ENCODE assay signal across 16 cellular contexts in genomic region chr2:10361220-10361588, GRCh38. TPM values are rescaled to one million over a fixed set of nuclear protein-coding genes. Genes with fewer than 3 reads are reported as not detected.
A peak's percentile ranks its signal among the peaks of the same experiment; 100 is the strongest.
DNase-seq lines count a peak whose midpoint lies in the region; ATAC-seq, FAIRE-seq and TF ChIP-seq lines count a peak whose summit lies in the region.
"Had no signal": no experiment of that assay in that cellular context is flagged by ENCODE, and none has a peak within 500 bp of the region (broad histone marks: within the 10 kb centered on the region; RNA-seq: fewer than 3 reads in every experiment).

No MANE protein-coding gene starts in this region.

- TF ChIP-seq CTCF in D721Med (IDR thresholded peaks at IDR 0.05; ENCODE audit: insufficient read depth, missing control alignments) (no peak), astrocyte (IDR thresholded peaks at IDR 0.05; ENCODE audit: insufficient read depth, low read depth, low read length) (no peak)

- no peak overlapping the region for H2BK12ac ChIP-seq in mesenchymal stem cell (ENCODE audit: low read length in 2 of 2)

- FAIRE-seq in D721Med (lab: Jason Lieb, UNC), result no peak
- no peak for FAIRE-seq in astrocyte (lab: Jason Lieb, UNC)

- H2AK5ac ChIP-seq in mesenchymal stem cell (ENCODE audit: low read length, severe bottlenecking), result no peak overlapping the region

- H3K27me3 Mint-ChIP-seq in astrocyte (ENCODE audit: low read depth, unreplicated experiment), result peaks cover 14% of the 10 kb centered on the region
- H3K27me3 Mint-ChIP-seq: activated CD8-positive, alpha-beta memory T cell treated with anti-CD3 and anti-CD28 coated beads, Interleukin-2, amount 10 ng/mL, durations not matched to agents 7 days and 5 days; activated naive CD8-positive, alpha-beta T cell treated with anti-CD3 and anti-CD28 coated beads, Interleukin-2, amount 10 ng/mL, durations not matched to agents 7 days and 5 days; type B pancreatic cell had no signal

- no peak overlapping the region for H4K91ac ChIP-seq in mesenchymal stem cell (ENCODE audit: low read length)

- no peak overlapping the region for H2BK120ac ChIP-seq in mesenchymal stem cell (ENCODE audit: low read depth, low read length)

- DNase-seq in A172 (ENCODE audit: low spot score) (peak; percentile 27), D721Med (ENCODE audit: insufficient read length, low spot score) (peak; percentile 60), astrocyte (ENCODE audit: low read depth) (peak; percentile 64), medulla oblongata (ENCODE audit: extremely low spot score) (peak; percentile 52), Kasumi-1 (lab: John Stamatoyannopoulos, UW) (no peak), mesenchymal stem cell (no peak)
- DNase-seq in activated T-cell treated with anti-CD3 and anti-CD28 coated beads, Interleukin-2, amount 50 U/mL, for 48 hours, result no peak
- DNase-seq: activated CD8-positive, alpha-beta memory T cell treated with anti-CD3 and anti-CD28 coated beads, Interleukin-2, amount 10 ng/mL, durations not matched to agents 7 days and 5 days; activated naive CD8-positive, alpha-beta T cell treated with anti-CD3 and anti-CD28 coated beads, Interleukin-2, amount 10 ng/mL, durations not matched to agents 7 days and 5 days; AML-193; NCI-H2029 had no signal

- 29% methylated on average over 2 of the region's 2 CpGs for WGBS in mesenchymal stem cell

- peaks cover 7% of the 10 kb centered on the region for H3K4me1 ChIP-seq in astrocyte (ENCODE audit: insufficient read depth, low read length)
- peaks cover 16% of the 10 kb centered on the region for H3K4me1 ChIP-seq in mesenchymal stem cell (ENCODE audit: control insufficient read depth, insufficient read depth, low read depth, low read length)
- H3K4me1 ChIP-seq: parathyroid adenoma had no signal

- peaks cover 45% of the 10 kb centered on the region for H3K79me1 ChIP-seq in mesenchymal stem cell (replicated peaks; ENCODE audit: low read length, poor library complexity, severe bottlenecking)

- H3K36me3 ChIP-seq in astrocyte (ENCODE audit: insufficient read depth, low read length), result no peaks in the 10 kb centered on the region
- peaks cover 0 to 7% of the 10 kb centered on the region in 2 experiments for H3K36me3 ChIP-seq in mesenchymal stem cell (ENCODE audit: control insufficient read depth in 1 of 2, insufficient read depth in 2 of 2, low read depth in 1 of 2, low read length in 2 of 2)

- H3K9ac ChIP-seq in astrocyte (ENCODE audit: low read length) (no peak overlapping the region), mesenchymal stem cell (ENCODE audit: low read length) (no peak overlapping the region)
- H3K9ac ChIP-seq: parathyroid adenoma had no signal

- no peak overlapping the region for H2BK5ac ChIP-seq in mesenchymal stem cell (ENCODE audit: low read depth, low read length, poor library complexity, severe bottlenecking)

- no peak overlapping the region for H3K18ac ChIP-seq in mesenchymal stem cell (ENCODE audit: low read depth in 1 of 2, low read length in 2 of 2)

- no peak overlapping the region for H2BK15ac ChIP-seq in mesenchymal stem cell (ENCODE audit: low read depth, poor library complexity, severe bottlenecking)

- H3K4me3 ChIP-seq in astrocyte (ENCODE audit: insufficient read depth, low read depth, low read length) (no peak overlapping the region), mesenchymal stem cell (ENCODE audit: insufficient read depth in 1 of 2, low read depth in 1 of 2, low read length in 2 of 2) (no peak overlapping the region)
- H3K4me3 ChIP-seq: coronary artery, SK-N-MC had no signal

- peaks cover 5% of the 10 kb centered on the region for H3K79me2 ChIP-seq in astrocyte (ENCODE audit: insufficient read depth, low read length)

- ATAC-seq in activated CD4-positive, CD25-positive, alpha-beta regulatory T cell treated with anti-CD3 and anti-CD28 coated beads, Interleukin-2, amount 50 U/mL, for 24 hours, result no peak
- ATAC-seq: activated CD8-positive, alpha-beta memory T cell treated with anti-CD3 and anti-CD28 coated beads, Interleukin-2, amount 10 ng/mL, durations not matched to agents 7 days and 5 days had no signal

- H3K27me3 ChIP-seq in astrocyte (ENCODE audit: insufficient read depth, low read length) (no peaks in the 10 kb centered on the region), mesenchymal stem cell (ENCODE audit: control insufficient read depth in 1 of 2, insufficient read depth in 1 of 2, low read length in 2 of 2) (no peaks in the 10 kb centered on the region)

- no peak overlapping the region for H3K27ac ChIP-seq in astrocyte (ENCODE audit: low read depth, low read length)
- no peak overlapping the region for H3K27ac ChIP-seq in mesenchymal stem cell (ENCODE audit: low read length, poor library complexity, severe bottlenecking)
- H3K27ac ChIP-seq: coronary artery, parathyroid adenoma, SK-N-MC had no signal

- H3K4ac ChIP-seq in mesenchymal stem cell (ENCODE audit: low read depth in 1 of 2, low read length in 2 of 2), result no peak overlapping the region

- H3K4me3 Mint-ChIP-seq in astrocyte (ENCODE audit: unreplicated experiment), result no peak overlapping the region
- H3K4me3 Mint-ChIP-seq: activated CD8-positive, alpha-beta memory T cell treated with anti-CD3 and anti-CD28 coated beads, Interleukin-2, amount 10 ng/mL, durations not matched to agents 7 days and 5 days; activated naive CD8-positive, alpha-beta T cell treated with anti-CD3 and anti-CD28 coated beads, Interleukin-2, amount 10 ng/mL, durations not matched to agents 7 days and 5 days; type B pancreatic cell had no signal

- H3K4me2 ChIP-seq in astrocyte (ENCODE audit: low read length) (no peak overlapping the region), mesenchymal stem cell (ENCODE audit: low read length, poor library complexity, severe bottlenecking) (no peak overlapping the region)

- H3K23ac ChIP-seq in mesenchymal stem cell (ENCODE audit: low read length in 2 of 2), result no peak overlapping the region

- H3K9me3 Mint-ChIP-seq in astrocyte (ENCODE audit: unreplicated experiment), result no peaks in the 10 kb centered on the region
- H3K9me3 Mint-ChIP-seq: activated naive CD8-positive, alpha-beta T cell treated with anti-CD3 and anti-CD28 coated beads, Interleukin-2, amount 10 ng/mL, durations not matched to agents 7 days and 5 days; type B pancreatic cell had no signal

- H3K27ac Mint-ChIP-seq in astrocyte (ENCODE audit: unreplicated experiment), result no peak overlapping the region
- H3K27ac Mint-ChIP-seq: activated CD8-positive, alpha-beta memory T cell treated with anti-CD3 and anti-CD28 coated beads, Interleukin-2, amount 10 ng/mL, durations not matched to agents 7 days and 5 days; activated naive CD8-positive, alpha-beta T cell treated with anti-CD3 and anti-CD28 coated beads, Interleukin-2, amount 10 ng/mL, durations not matched to agents 7 days and 5 days; type B pancreatic cell had no signal

- H3K14ac ChIP-seq in mesenchymal stem cell (ENCODE audit: low read length in 2 of 2), result peak overlapping the region in 1 of 2 experiments; percentile 53

- H3K36me3 Mint-ChIP-seq in astrocyte (ENCODE audit: low read depth, unreplicated experiment), result no peaks in the 10 kb centered on the region
- H3K36me3 Mint-ChIP-seq: activated CD8-positive, alpha-beta memory T cell treated with anti-CD3 and anti-CD28 coated beads, Interleukin-2, amount 10 ng/mL, durations not matched to agents 7 days and 5 days; type B pancreatic cell had no signal

- no peak overlapping the region for H4K8ac ChIP-seq in mesenchymal stem cell (ENCODE audit: low read length)

- peaks cover 8% of the 10 kb centered on the region for H3K4me1 Mint-ChIP-seq in astrocyte (ENCODE audit: low read depth, unreplicated experiment)
- H3K4me1 Mint-ChIP-seq: activated CD8-positive, alpha-beta memory T cell treated with anti-CD3 and anti-CD28 coated beads, Interleukin-2, amount 10 ng/mL, durations not matched to agents 7 days and 5 days had no signal

- H3K9me3 ChIP-seq in astrocyte (ENCODE audit: insufficient read depth, low read depth, low read length), result no peaks in the 10 kb centered on the region
- no peaks in the 10 kb centered on the region for H3K9me3 ChIP-seq in mesenchymal stem cell (ENCODE audit: control insufficient read depth, low read length)

- H2AFZ ChIP-seq in astrocyte (ENCODE audit: low read depth, low read length), result no peak overlapping the region
- H2AFZ ChIP-seq in mesenchymal stem cell (ENCODE audit: low read depth, low read length), result no peak overlapping the region
- H2AFZ ChIP-seq: parathyroid adenoma had no signal

- H4K20me1 ChIP-seq in astrocyte (ENCODE audit: insufficient read depth, low read length), result peaks cover 34% of the 10 kb centered on the region

RNA-seq across cellular contexts. Expression of gene HPCAL1, which starts 58.5 kb away (rescaled TPM):
- 101 and 102 TPM in 2 replicates for total RNA-seq in A172 (2014; rRNA removed; shearing (Covaris generic))
- 11.8 and 12.3 TPM in 2 replicates for total RNA-seq in astrocyte
- polyA plus RNA-seq in mesenchymal stem cell (2013, experiment 1 of 2), result 35.6 TPM
- polyA plus RNA-seq in mesenchymal stem cell (2013, experiment 2 of 2), result 36.5 TPM

Comparison
In these comparisons a context has a peak if more than half of its experiments do, and no peak if none do; other contexts are left out.
1. DNase-seq: peak in A172 (single experiment), D721Med (single experiment), astrocyte (single experiment) and medulla oblongata (single experiment); none in Kasumi-1 (0 of 2), activated T-cell treated with anti-CD3 and anti-CD28 coated beads, Interleukin-2, amount 50 U/mL, for 48 hours (0 of 2) and mesenchymal stem cell (single experiment).